In the genomic region with DNA sequence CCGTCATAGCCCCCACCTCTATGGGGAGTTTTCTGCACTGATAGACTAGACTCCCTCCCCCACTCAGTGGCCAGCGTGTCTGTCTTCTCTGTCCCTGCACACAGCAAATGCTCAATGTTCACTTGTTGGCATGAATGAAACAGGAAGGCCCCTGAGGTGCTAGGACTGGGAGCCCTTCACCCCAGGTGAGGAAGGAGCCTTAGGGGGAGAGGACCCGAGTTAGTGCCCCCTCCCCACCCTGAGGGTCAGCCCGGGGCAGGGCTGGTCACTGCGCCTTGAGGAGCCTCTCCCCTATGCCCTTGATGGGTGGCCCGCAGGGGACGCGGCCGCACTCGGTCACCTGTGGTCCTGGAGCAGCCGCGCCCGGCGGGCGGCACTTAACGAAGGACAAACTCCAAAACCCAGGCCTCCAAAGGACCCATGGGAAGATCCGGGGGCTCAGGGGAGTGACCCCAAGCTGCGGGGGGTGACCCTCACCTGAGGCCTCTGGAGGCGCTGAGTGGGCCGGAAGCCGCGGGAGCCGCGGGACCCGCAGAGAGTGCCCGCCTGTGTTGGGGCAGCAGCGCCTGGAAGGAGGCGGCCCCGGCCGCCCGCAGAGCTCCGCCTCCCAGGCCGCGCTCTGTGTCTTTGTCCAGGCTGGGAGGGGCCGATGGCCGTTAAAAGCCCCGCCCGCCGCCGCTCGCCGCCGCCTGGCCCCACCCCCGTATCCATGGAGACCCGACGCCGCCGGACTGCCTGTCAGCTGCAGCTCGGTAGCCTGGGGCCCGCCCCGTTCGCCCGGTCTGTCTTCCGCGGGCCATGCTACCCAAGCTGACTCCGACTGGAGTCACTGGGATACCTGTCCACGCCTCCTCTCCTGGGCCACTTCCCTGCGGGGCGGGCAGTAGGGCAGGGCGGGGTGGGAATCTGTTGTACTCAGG, we compare ENCODE assay signal across 8 cellular contexts. TPM values are rescaled to one million over a fixed set of nuclear protein-coding genes. Genes with fewer than 3 reads are reported as not detected.
A peak's percentile ranks its signal among the peaks of the same experiment; 100 is the strongest.
DNase-seq lines count a peak whose midpoint lies in the region; ATAC-seq and TF ChIP-seq lines count a peak whose summit lies in the region.

No MANE protein-coding gene starts in this region.

- DNase-seq in AG09319 (ENCODE audit: extremely low read depth, low read depth) = peak; percentile 67
- peak; percentile 87 for DNase-seq in NCI-H345 (lab: John Stamatoyannopoulos, UW)
- peak; percentile 90 for DNase-seq in activated CD4-positive, CD25-positive, alpha-beta regulatory T cell treated with anti-CD3 and anti-CD28 coated beads, Interleukin-2, amount 50 U/mL, for 72 hours
- DNase-seq in cerebellar nuclear complex (lab: John Stamatoyannopoulos, UW) = peak; percentile 24 to 81
- peak; percentile 60 for DNase-seq in kidney epithelial cell (ENCODE audit: low read depth)
- peak; percentile 65 to 87 (median 74) for DNase-seq in stimulated activated CD4-positive, alpha-beta T cell treated with anti-CD3 and anti-CD28 coated beads, Interleukin-12 subunit alpha, Interleukin-12 subunit beta, amount 100 ng/mL, for 48 hours (ENCODE audit: low read depth in 2 of 3, low spot score in 1 of 3)

- peak overlapping the region; percentile 56 for H3K4me3 ChIP-seq in kidney epithelial cell (ENCODE audit: low read depth, low read length)

- H3K36me3 ChIP-seq in kidney epithelial cell (ENCODE audit: control insufficient read depth, insufficient read depth, low read length) = no peaks in the 10 kb centered on the region

- no peaks in the 10 kb centered on the region for H3K27me3 ChIP-seq in kidney epithelial cell (ENCODE audit: control insufficient read depth, insufficient read depth, low read length)

- in situ Hi-C loops in GM18951 (cut with MboI; ENCODE audit: low sequenced_read_pairs, unreplicated experiment) = no loop called here

- peak; percentile 87 for ATAC-seq in HG03139 (IDR thresholded peaks at IDR 0.05; ENCODE audit: unreplicated experiment)

- TF ChIP-seq CTCF in AG09319 (IDR thresholded peaks at IDR 0.05; ENCODE audit: low read depth, low read length) (no peak), kidney epithelial cell (IDR thresholded peaks at IDR 0.05; ENCODE audit: insufficient read depth, low read length, poor library complexity, severe bottlenecking) (no peak)

- peak; percentile 30 for TF ChIP-seq POLR2A in GM18951 (IDR thresholded peaks at IDR 0.05; ENCODE audit: extremely low read depth, insufficient read depth, insufficient read length)

RNA-seq across cellular contexts. Expression of gene FANCD2, which starts 15.4 kb away (rescaled TPM):
- total RNA-seq in kidney epithelial cell = 16.6 and 18.6 TPM in 2 replicates

RNA-seq across cellular contexts. Expression of gene EMC3, which starts 24.2 kb away (rescaled TPM):
- 58.1 and 63.4 TPM in 2 replicates for total RNA-seq in kidney epithelial cell

RNA-seq across cellular contexts. Expression of gene PRRT3, which starts 58.6 kb away (rescaled TPM):
- 2.1 and 2.3 TPM in 2 replicates for total RNA-seq in kidney epithelial cell

Comparison
In these comparisons a context has a peak if more than half of its experiments do, and no peak if none do; other contexts are left out.
1. Peak in every context shown above with its lines: DNase-seq, ATAC-seq and H3K4me3 ChIP-seq.